11 cellular contexts compared by ENCODE assay signal in the genomic region with DNA sequence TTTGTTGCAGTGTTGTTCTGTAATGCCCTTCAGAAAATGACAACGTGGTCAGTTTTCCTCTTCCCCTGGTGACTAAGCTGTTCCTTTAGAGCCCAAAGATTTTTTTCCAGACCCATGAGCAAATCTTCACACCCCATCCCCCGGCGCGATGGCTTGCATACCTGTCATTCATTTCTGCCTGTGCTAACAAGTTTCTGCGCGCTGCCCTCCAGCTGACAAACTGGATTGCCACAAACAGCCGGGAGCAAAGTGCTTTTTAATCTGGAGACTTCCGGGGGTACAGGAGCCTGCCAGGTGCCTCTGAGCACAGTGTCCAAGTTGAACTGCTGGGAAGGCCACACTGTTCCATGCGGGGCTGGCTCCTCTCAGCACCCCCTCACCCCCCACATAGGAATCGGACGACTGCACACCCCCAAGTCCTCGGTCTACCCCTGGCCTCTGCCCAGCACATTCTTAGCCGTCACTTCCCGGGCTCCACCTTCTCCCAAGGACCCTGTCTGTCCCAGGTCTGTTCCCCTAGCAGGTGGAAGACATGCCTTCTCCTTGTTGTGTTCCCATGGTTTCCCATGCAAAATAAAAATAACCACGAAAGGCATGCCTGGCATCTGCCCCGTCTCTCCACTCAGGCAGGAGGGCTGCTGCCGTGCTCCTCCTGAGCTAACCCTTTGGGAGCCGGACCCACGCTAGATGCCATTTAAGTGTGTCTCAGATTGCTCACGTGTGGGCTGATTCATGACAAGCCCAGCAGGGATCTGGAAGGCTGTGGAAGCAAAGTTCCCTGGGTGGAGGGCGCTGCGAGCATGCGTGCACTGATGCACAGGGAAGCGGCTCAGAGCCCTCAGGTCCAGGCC. TPM values are rescaled to one million over a fixed set of nuclear protein-coding genes. Genes with fewer than 3 reads are reported as not detected.
DNase-seq lines count a peak whose midpoint lies in the region; ATAC-seq, FAIRE-seq and TF ChIP-seq lines count a peak whose summit lies in the region.
"Had no signal": no experiment of that assay in that cellular context is flagged by ENCODE, and none has a peak within 500 bp of the region (broad histone marks: within the 10 kb centered on the region; RNA-seq: fewer than 3 reads in every experiment).

No MANE protein-coding gene starts in this region.

- no peak overlapping the region for H3K9ac ChIP-seq in mesendoderm (ENCODE audit: low read length)
- H3K9ac ChIP-seq: BLaER1 had no signal

- H3K56ac ChIP-seq in mesendoderm (ENCODE audit: low read length) = no peak overlapping the region

- no peak for FAIRE-seq in urothelium cell line (lab: Jason Lieb, UNC)

- no peaks in the 10 kb centered on the region for H3K27me3 ChIP-seq in mesendoderm (ENCODE audit: insufficient read depth, low read length, poor library complexity)
- H3K27me3 ChIP-seq: BLaER1 had no signal

- H4K8ac ChIP-seq in mesendoderm (ENCODE audit: low read depth, low read length) = no peak overlapping the region

- no peak overlapping the region for H3K4me3 Mint-ChIP-seq in activated CD4-positive, alpha-beta T cell treated with anti-CD3 and anti-CD28 coated beads, Interleukin-2, amount 10 ng/mL, durations not matched to agents 7 days and 5 days
- H3K4me3 Mint-ChIP-seq in endothelial cell (ENCODE audit: unreplicated experiment) = peak overlapping the region; percentile 78
- H3K4me3 Mint-ChIP-seq in activated T-cell treated with anti-CD3 and anti-CD28 coated beads, Interleukin-2, amount 50 U/mL, for 24 hours = no peak overlapping the region
- H3K4me3 Mint-ChIP-seq: activated naive CD4-positive, alpha-beta T cell treated with anti-CD3 and anti-CD28 coated beads, Interleukin-2, amount 10 ng/mL, durations not matched to agents 7 days and 5 days had no signal

- H3K4me1 Mint-ChIP-seq in activated CD4-positive, alpha-beta T cell treated with anti-CD3 and anti-CD28 coated beads, Interleukin-2, amount 10 ng/mL, durations not matched to agents 7 days and 5 days = no peaks in the 10 kb centered on the region
- peaks cover 8% of the 10 kb centered on the region for H3K4me1 Mint-ChIP-seq in endothelial cell (ENCODE audit: unreplicated experiment)
- H3K4me1 Mint-ChIP-seq in activated T-cell treated with anti-CD3 and anti-CD28 coated beads, Interleukin-2, amount 50 U/mL, for 24 hours (ENCODE audit: low read depth) = peaks cover 5% of the 10 kb centered on the region
- H3K4me1 Mint-ChIP-seq: activated naive CD4-positive, alpha-beta T cell treated with anti-CD3 and anti-CD28 coated beads, Interleukin-2, amount 10 ng/mL, durations not matched to agents 7 days and 5 days had no signal

- no peak overlapping the region for H3K18ac ChIP-seq in mesendoderm (ENCODE audit: low read length)

- no peaks in the 10 kb centered on the region for H3K27me3 Mint-ChIP-seq in activated CD4-positive, alpha-beta T cell treated with anti-CD3 and anti-CD28 coated beads, Interleukin-2, amount 10 ng/mL, durations not matched to agents 7 days and 5 days
- peaks cover 4% of the 10 kb centered on the region for H3K27me3 Mint-ChIP-seq in endothelial cell (ENCODE audit: unreplicated experiment)
- H3K27me3 Mint-ChIP-seq in activated T-cell treated with anti-CD3 and anti-CD28 coated beads, Interleukin-2, amount 50 U/mL, for 24 hours = no peaks in the 10 kb centered on the region
- H3K27me3 Mint-ChIP-seq: activated naive CD4-positive, alpha-beta T cell treated with anti-CD3 and anti-CD28 coated beads, Interleukin-2, amount 10 ng/mL, durations not matched to agents 7 days and 5 days had no signal

- no peaks in the 10 kb centered on the region for H3K79me1 ChIP-seq in mesendoderm (ENCODE audit: low read length)

- no peaks in the 10 kb centered on the region for H3K9me3 Mint-ChIP-seq in activated CD4-positive, alpha-beta T cell treated with anti-CD3 and anti-CD28 coated beads, Interleukin-2, amount 10 ng/mL, durations not matched to agents 7 days and 5 days
- no peaks in the 10 kb centered on the region for H3K9me3 Mint-ChIP-seq in endothelial cell (ENCODE audit: unreplicated experiment)
- no peaks in the 10 kb centered on the region for H3K9me3 Mint-ChIP-seq in activated T-cell treated with anti-CD3 and anti-CD28 coated beads, Interleukin-2, amount 50 U/mL, for 24 hours
- H3K9me3 Mint-ChIP-seq: activated naive CD4-positive, alpha-beta T cell treated with anti-CD3 and anti-CD28 coated beads, Interleukin-2, amount 10 ng/mL, durations not matched to agents 7 days and 5 days had no signal

- no peak overlapping the region for H3K4me2 ChIP-seq in mesendoderm (ENCODE audit: low read length)
- H3K4me2 ChIP-seq: BLaER1 had no signal

- no peak overlapping the region for H2BK15ac ChIP-seq in mesendoderm (replicated peaks; ENCODE audit: low read depth)

- H3K4ac ChIP-seq in mesendoderm (ENCODE audit: low read depth, low read length) = no peak overlapping the region

- ATAC-seq in HG02798 (IDR thresholded peaks at IDR 0.05; ENCODE audit: poor library complexity, unreplicated experiment) (no peak), HG03439 (IDR thresholded peaks at IDR 0.05; ENCODE audit: unreplicated experiment) (no peak)

- WGBS in mesendoderm (ENCODE audit: extremely low coverage, insufficient coverage, low lambda C conversion rate) = no CpG with 5 or more reads among the region's 24 CpGs

- H3K4me3 ChIP-seq in mesendoderm (ENCODE audit: low read length) = no peak overlapping the region
- H3K4me3 ChIP-seq: BLaER1 had no signal

- H2BK5ac ChIP-seq in mesendoderm (ENCODE audit: low read length) = no peak overlapping the region

- CTCF ChIA-PET in activated CD4-positive, alpha-beta T cell treated with anti-CD3 and anti-CD28 coated beads, Interleukin-2, amount 10 ng/mL, durations not matched to agents 7 days and 5 days (lab: Charles Lee) = interaction anchor here (0.7 kb wide), 2 partner anchors 10 to 28 kb away, joined by 3 read pairs; no protein-coding TSS in a partner anchor

- no peaks in the 10 kb centered on the region for H3K79me2 ChIP-seq in mesendoderm (ENCODE audit: control insufficient read depth, insufficient read depth, low read length)

- H3K36me3 ChIP-seq in mesendoderm (ENCODE audit: control insufficient read depth, insufficient read depth, low read length) = no peaks in the 10 kb centered on the region

- no peak overlapping the region for H3K27ac Mint-ChIP-seq in activated CD4-positive, alpha-beta T cell treated with anti-CD3 and anti-CD28 coated beads, Interleukin-2, amount 10 ng/mL, durations not matched to agents 7 days and 5 days
- peak overlapping the region; percentile 12 for H3K27ac Mint-ChIP-seq in endothelial cell (ENCODE audit: unreplicated experiment)
- H3K27ac Mint-ChIP-seq in activated T-cell treated with anti-CD3 and anti-CD28 coated beads, Interleukin-2, amount 50 U/mL, for 24 hours = no peak overlapping the region
- H3K27ac Mint-ChIP-seq: activated naive CD4-positive, alpha-beta T cell treated with anti-CD3 and anti-CD28 coated beads, Interleukin-2, amount 10 ng/mL, durations not matched to agents 7 days and 5 days had no signal

- no peak overlapping the region for H4K5ac ChIP-seq in mesendoderm (ENCODE audit: low read length)

- no peak overlapping the region for H3K27ac ChIP-seq in mesendoderm (ENCODE audit: low read depth, low read length)
- H3K27ac ChIP-seq: BLaER1 had no signal

- H2BK120ac ChIP-seq in mesendoderm (ENCODE audit: low read depth, low read length) = no peak overlapping the region

- H2AK5ac ChIP-seq in mesendoderm (ENCODE audit: low read length) = no peak overlapping the region

- no peak for TF ChIP-seq CTCF in endothelial cell (IDR thresholded peaks at IDR 0.05; ENCODE audit: unreplicated experiment)

- no peak overlapping the region for H3K23ac ChIP-seq in mesendoderm (ENCODE audit: low read length)

- H3K4me1 ChIP-seq in mesendoderm (ENCODE audit: control insufficient read depth, low read depth, low read length) = no peaks in the 10 kb centered on the region
- H3K4me1 ChIP-seq: BLaER1 had no signal

- POLR2A ChIA-PET in activated CD4-positive, alpha-beta T cell treated with anti-CD3 and anti-CD28 coated beads, Interleukin-2, amount 10 ng/mL, durations not matched to agents 7 days and 5 days (lab: Charles Lee) = no interaction called here

- DNase-seq in activated CD4-positive, alpha-beta T cell treated with anti-CD3 and anti-CD28 coated beads for 48 hours = peak; percentile 22
- no peak for DNase-seq in activated CD4-positive, alpha-beta T cell treated with anti-CD3 and anti-CD28 coated beads, Interleukin-2, amount 10 ng/mL, durations not matched to agents 7 days and 5 days
- DNase-seq in endothelial cell (ENCODE audit: low spot score) = no peak
- DNase-seq in mesendoderm = peak; percentile 85
- DNase-seq in urothelium cell line (ENCODE audit: low spot score) = peak; percentile 22
- DNase-seq in activated T-cell treated with anti-CD3 and anti-CD28 coated beads, Interleukin-2, amount 50 U/mL, for 24 hours = no peak
- DNase-seq: activated naive CD4-positive, alpha-beta T cell treated with anti-CD3 and anti-CD28 coated beads, Interleukin-2, amount 10 ng/mL, durations not matched to agents 7 days and 5 days; H7 had no signal

- no peaks in the 10 kb centered on the region for H3K36me3 Mint-ChIP-seq in activated CD4-positive, alpha-beta T cell treated with anti-CD3 and anti-CD28 coated beads, Interleukin-2, amount 10 ng/mL, durations not matched to agents 7 days and 5 days (ENCODE audit: low read depth)
- peaks cover 55% of the 10 kb centered on the region for H3K36me3 Mint-ChIP-seq in endothelial cell (ENCODE audit: low read depth, unreplicated experiment)
- peaks cover 34% of the 10 kb centered on the region for H3K36me3 Mint-ChIP-seq in activated T-cell treated with anti-CD3 and anti-CD28 coated beads, Interleukin-2, amount 50 U/mL, for 24 hours (ENCODE audit: low read depth)
- H3K36me3 Mint-ChIP-seq: activated naive CD4-positive, alpha-beta T cell treated with anti-CD3 and anti-CD28 coated beads, Interleukin-2, amount 10 ng/mL, durations not matched to agents 7 days and 5 days had no signal

RNA-seq across cellular contexts. Expression of gene RILPL1, which starts 14.1 kb away (rescaled TPM):
- under 1 TPM; 0.79 to 0.89 TPM for total RNA-seq in activated CD4-positive, alpha-beta T cell treated with anti-CD3 and anti-CD28 coated beads, Interleukin-2, amount 10 ng/mL, durations not matched to agents 7 days and 5 days
- total RNA-seq in endothelial cell (ENCODE audit: unreplicated experiment) = 19.8 TPM
- 3.4 TPM for polyA plus RNA-seq in mesendoderm (2013, experiment 1 of 2)
- polyA plus RNA-seq in mesendoderm (2013, experiment 2 of 2) = 3.9 TPM

Comparison
In these comparisons a context has a peak if more than half of its experiments do, and no peak if none do; other contexts are left out.
1. DNase-seq: peak in activated CD4-positive, alpha-beta T cell treated with anti-CD3 and anti-CD28 coated beads for 48 hours (single experiment), mesendoderm (single experiment) and urothelium cell line (single experiment); none in activated CD4-positive, alpha-beta T cell treated with anti-CD3 and anti-CD28 coated beads, Interleukin-2, amount 10 ng/mL, durations not matched to agents 7 days and 5 days (single experiment), endothelial cell (single experiment) and activated T-cell treated with anti-CD3 and anti-CD28 coated beads, Interleukin-2, amount 50 U/mL, for 24 hours (single experiment).
2. RNA of gene RILPL1, which starts 14.1 kb away (total RNA-seq): 19.8 TPM in endothelial cell (single experiment); 0.79 to 0.89 TPM in activated CD4-positive, alpha-beta T cell treated with anti-CD3 and anti-CD28 coated beads, Interleukin-2, amount 10 ng/mL, durations not matched to agents 7 days and 5 days; every median in the first group is over 10 times any median in the second.